ENCODE assay signal across 21 cellular contexts in the genomic region with DNA sequence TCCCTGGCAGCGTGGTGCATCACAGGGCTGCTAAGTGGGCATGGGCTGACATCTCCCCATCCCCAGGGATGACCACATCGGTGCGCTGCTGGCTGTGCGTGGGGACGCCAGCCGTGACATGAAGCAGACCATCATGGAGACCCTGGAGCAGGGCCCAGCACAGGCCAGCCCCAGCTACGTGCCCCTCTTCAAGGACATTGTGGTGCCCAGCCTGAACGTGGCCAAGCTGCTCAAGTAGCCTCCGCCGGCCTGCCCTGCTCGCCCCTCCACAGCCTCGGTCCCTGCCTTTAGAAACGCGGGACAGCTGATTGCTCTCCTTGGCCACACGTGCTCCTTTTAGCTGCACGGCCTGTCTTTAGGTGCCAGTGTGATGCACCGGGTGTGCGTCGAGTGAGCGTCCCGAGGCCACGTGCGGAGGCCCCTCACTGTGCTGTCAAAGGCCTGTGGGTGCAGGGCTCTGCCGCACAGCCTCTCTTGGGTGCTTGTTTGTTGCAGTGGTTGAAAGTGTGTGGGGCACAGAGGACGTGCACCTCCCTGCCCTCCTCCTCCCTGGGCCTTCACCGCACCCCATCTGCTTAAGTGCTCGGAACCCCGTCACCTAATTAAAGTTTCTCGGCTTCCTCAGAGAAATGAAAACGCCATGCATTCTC. TPM values are rescaled to one million over a fixed set of nuclear protein-coding genes. Genes with fewer than 3 reads are reported as not detected.
DNase-seq lines count a peak whose midpoint lies in the region; ATAC-seq, FAIRE-seq and TF ChIP-seq lines count a peak whose summit lies in the region.
"Had no signal": no experiment of that assay in that cellular context is flagged by ENCODE, and none has a peak within 500 bp of the region (broad histone marks: within the 10 kb centered on the region; RNA-seq: fewer than 3 reads in every experiment).

No MANE protein-coding gene starts in this region.

- no peaks in the 10 kb centered on the region for H3K27me3 Mint-ChIP-seq in endodermal cell (ENCODE audit: insufficient read depth)
- no peaks in the 10 kb centered on the region for H3K27me3 Mint-ChIP-seq in activated CD4-positive, alpha-beta memory T cell treated with anti-CD3 and anti-CD28 coated beads for 36 hours
- H3K27me3 Mint-ChIP-seq: activated CD8-positive, alpha-beta memory T cell treated with anti-CD3 and anti-CD28 coated beads, Interleukin-2, amount 10 ng/mL, durations not matched to agents 7 days and 5 days; effector memory CD8-positive, alpha-beta T cell had no signal

- H3K36me3 ChIP-seq in endodermal cell (ENCODE audit: control insufficient read depth, insufficient read depth, low read length): peaks cover 7% of the 10 kb centered on the region
- H3K36me3 ChIP-seq in pancreas: peaks cover 0 to 28% (median 0%) of the 10 kb centered on the region in 3 donors

- H3K9ac ChIP-seq in endodermal cell (ENCODE audit: extremely low read depth, low read length, poor library complexity, severe bottlenecking): no peak overlapping the region

- no peaks in the 10 kb centered on the region for H3K27me3 ChIP-seq in endodermal cell (ENCODE audit: control insufficient read depth, insufficient read depth, low read length, poor library complexity, severe bottlenecking)
- H3K27me3 ChIP-seq in pancreas: no peaks in the 10 kb centered on the region

- TF ChIP-seq CTCF in endodermal cell (conservative IDR thresholded peaks at IDR 0.05) (no peak), pancreas (IDR thresholded peaks at IDR 0.05) (no peak)

- FAIRE-seq in HTR-8/SVneo (lab: Jason Lieb, UNC) (peak; percentile 33), pancreas (lab: Jason Lieb, UNC) (no peak)
- FAIRE-seq: A204.1 had no signal

- peak; percentile 12 for DNase-seq in activated CD8-positive, alpha-beta memory T cell treated with anti-CD3 and anti-CD28 coated beads, Interleukin-2, amount 50 U/mL, for 4 hours
- no peak for DNase-seq in activated CD8-positive, alpha-beta memory T cell treated with anti-CD3 and anti-CD28 coated beads, Interleukin-2, amount 50 U/mL, for 48 hours
- DNase-seq in HTR-8/SVneo (ENCODE audit: insufficient read length, low spot score): no peak
- DNase-seq in endodermal cell: peak; percentile 31
- peak in 4 of 6 donors; percentile 1 to 63 (median 33) for DNase-seq in pancreas
- DNase-seq in activated CD4-positive, alpha-beta memory T cell treated with anti-CD3 and anti-CD28 coated beads for 36 hours: no peak
- no peak for DNase-seq in NCI-H446 (lab: John Stamatoyannopoulos, UW)
- DNase-seq: activated CD4-positive, alpha-beta T cell treated with anti-CD3 and anti-CD28 coated beads for 1 hour; activated CD8-positive, alpha-beta memory T cell treated with anti-CD3 and anti-CD28 coated beads, Interleukin-2, amount 10 ng/mL, durations not matched to agents 7 days and 5 days; activated gamma-delta T cell; effector memory CD8-positive, alpha-beta T cell; HCEC 1CT; Kasumi-1; NCI-H2029; NCI-H226; nephron progenitor cell; stimulated activated CD8-positive, alpha-beta memory T cell treated with anti-CD3 and anti-CD28 coated beads, Interleukin-4, amount 100 ng/mL, for 48 hours had no signal

- ATAC-seq in pancreas (no peak), GM21515 (IDR thresholded peaks at IDR 0.05; ENCODE audit: unreplicated experiment) (no peak)
- ATAC-seq: activated CD8-positive, alpha-beta memory T cell treated with anti-CD3 and anti-CD28 coated beads, Interleukin-2, amount 10 ng/mL, durations not matched to agents 7 days and 5 days; effector memory CD8-positive, alpha-beta T cell; psoas muscle had no signal

- H3K9me3 ChIP-seq in endodermal cell (ENCODE audit: control insufficient read depth, low read length) (no peaks in the 10 kb centered on the region), pancreas (no peaks in the 10 kb centered on the region)
- H3K9me3 ChIP-seq: psoas muscle had no signal

- peaks cover 4% of the 10 kb centered on the region for H3K4me1 Mint-ChIP-seq in endodermal cell
- peaks cover 41% of the 10 kb centered on the region for H3K4me1 Mint-ChIP-seq in activated CD4-positive, alpha-beta memory T cell treated with anti-CD3 and anti-CD28 coated beads for 36 hours (ENCODE audit: low read depth)

- no peaks in the 10 kb centered on the region for H3K9me3 Mint-ChIP-seq in endodermal cell
- no peaks in the 10 kb centered on the region for H3K9me3 Mint-ChIP-seq in activated CD4-positive, alpha-beta memory T cell treated with anti-CD3 and anti-CD28 coated beads for 36 hours
- H3K9me3 Mint-ChIP-seq: effector memory CD8-positive, alpha-beta T cell; nephron progenitor cell had no signal

- no peak overlapping the region for H3K27ac Mint-ChIP-seq in endodermal cell
- no peak overlapping the region for H3K27ac Mint-ChIP-seq in activated CD4-positive, alpha-beta memory T cell treated with anti-CD3 and anti-CD28 coated beads for 36 hours
- H3K27ac Mint-ChIP-seq: activated CD8-positive, alpha-beta memory T cell treated with anti-CD3 and anti-CD28 coated beads, Interleukin-2, amount 10 ng/mL, durations not matched to agents 7 days and 5 days; nephron progenitor cell had no signal

- H3K4me1 ChIP-seq in endodermal cell (ENCODE audit: control insufficient read depth, insufficient read depth, low read length): no peaks in the 10 kb centered on the region
- H3K4me1 ChIP-seq in pancreas: peaks cover 0 to 3% (median 0%) of the 10 kb centered on the region in 3 donors

- H3K27ac ChIP-seq in endodermal cell (ENCODE audit: low read depth, low read length) (no peak overlapping the region), pancreas (no peak overlapping the region)
- H3K27ac ChIP-seq: psoas muscle, SK-N-MC had no signal

- POLR2A ChIA-PET in activated CD4-positive, alpha-beta memory T cell treated with anti-CD3 and anti-CD28 coated beads for 36 hours (lab: Charles Lee): no interaction called here

- intact Hi-C loops in pancreas (cut with DNase I): no loop called here
- intact Hi-C loops in activated CD4-positive, alpha-beta memory T cell treated with anti-CD3 and anti-CD28 coated beads for 36 hours (cut with micrococcal nuclease): no loop called here

- no peak overlapping the region for H3K4me3 ChIP-seq in endodermal cell (ENCODE audit: low read length)
- H3K4me3 ChIP-seq in pancreas: no peak overlapping the region
- H3K4me3 ChIP-seq: psoas muscle, SK-N-MC had no signal

- CTCF ChIA-PET in activated CD4-positive, alpha-beta memory T cell treated with anti-CD3 and anti-CD28 coated beads for 36 hours (lab: Charles Lee): no interaction called here

- peaks cover 27% of the 10 kb centered on the region for H3K36me3 Mint-ChIP-seq in endodermal cell (ENCODE audit: low read depth)
- H3K36me3 Mint-ChIP-seq in activated CD4-positive, alpha-beta memory T cell treated with anti-CD3 and anti-CD28 coated beads for 36 hours: peaks cover 33% of the 10 kb centered on the region

- no peak overlapping the region for H3K4me3 Mint-ChIP-seq in endodermal cell
- no peak overlapping the region for H3K4me3 Mint-ChIP-seq in activated CD4-positive, alpha-beta memory T cell treated with anti-CD3 and anti-CD28 coated beads for 36 hours
- H3K4me3 Mint-ChIP-seq: activated CD8-positive, alpha-beta memory T cell treated with anti-CD3 and anti-CD28 coated beads, Interleukin-2, amount 10 ng/mL, durations not matched to agents 7 days and 5 days; effector memory CD8-positive, alpha-beta T cell; nephron progenitor cell had no signal

- WGBS in endodermal cell (ENCODE audit: insufficient coverage in 1 of 2, insufficient read length in 1 of 2), 2 experiments: 96 to 97% methylated on average over 25 to 30 of the region's 30 CpGs
- 91 to 96% methylated on average over 29 to 30 of the region's 30 CpGs for WGBS in pancreas, 2 donors

RNA-seq across cellular contexts. Expression of a gene that starts 23.8 kb away (rescaled TPM):
- 10 to 100 TPM; 38.6 to 53.7 TPM for total RNA-seq in endodermal cell
- polyA plus RNA-seq in endodermal cell (2013, experiment 1 of 2): 41.4 TPM
- 38.3 TPM for polyA plus RNA-seq in endodermal cell (2013, experiment 2 of 2)
- 10 to 100 TPM; 24.5 to 39.5 (median 38.3) TPM for total RNA-seq in pancreas
- polyA plus RNA-seq in pancreas: 10 to 100 TPM; 64.8 to 71.8 TPM
- 10 to 100 TPM; 49.9 to 54.5 TPM for total RNA-seq in activated CD4-positive, alpha-beta memory T cell treated with anti-CD3 and anti-CD28 coated beads for 36 hours

RNA-seq across cellular contexts. Expression of a gene that starts 57.5 kb away (rescaled TPM):
- total RNA-seq in endodermal cell (1 to 10 TPM; 1.3 to 1.5 TPM), pancreas (1 to 10 TPM in 3 of 6 donors, under 1 TPM in 3; 0.60 to 1.2 (median 0.86) TPM)
- 1.5 TPM for polyA plus RNA-seq in endodermal cell (2013, experiment 1 of 2)
- 1.4 TPM for polyA plus RNA-seq in endodermal cell (2013, experiment 2 of 2)
- polyA plus RNA-seq in pancreas: 1 to 10 TPM in 1 of 2 donors, under 1 TPM in 1; 0.84 to 1.9 TPM
- total RNA-seq in activated CD4-positive, alpha-beta memory T cell treated with anti-CD3 and anti-CD28 coated beads for 36 hours: 1 to 10 TPM; 1.7 to 1.8 TPM

Comparison
In these comparisons a context has a peak if more than half of its experiments do, and no peak if none do; other contexts are left out.
1. DNase-seq: peak in activated CD8-positive, alpha-beta memory T cell treated with anti-CD3 and anti-CD28 coated beads, Interleukin-2, amount 50 U/mL, for 4 hours (single experiment), endodermal cell (single experiment) and pancreas (4 of 6); none in activated CD8-positive, alpha-beta memory T cell treated with anti-CD3 and anti-CD28 coated beads, Interleukin-2, amount 50 U/mL, for 48 hours (single experiment), HTR-8/SVneo (single experiment), activated CD4-positive, alpha-beta memory T cell treated with anti-CD3 and anti-CD28 coated beads for 36 hours (single experiment) and NCI-H446 (0 of 2).